In genomic region chr5:175729829-175730277, GRCh38 we compare ENCODE assay signal across 8 cellular contexts.
A peak's percentile ranks its signal among the peaks of the same experiment; 100 is the strongest.
DNase-seq lines count a peak whose midpoint lies in the region; ATAC-seq and TF ChIP-seq lines count a peak whose summit lies in the region.

No MANE protein-coding gene starts in this region.

- peaks cover 12% of the 10 kb centered on the region for H3K27me3 Mint-ChIP-seq in activated naive CD8-positive, alpha-beta T cell treated with anti-CD3 and anti-CD28 coated beads, Interleukin-2, amount 50 U/mL, for 24 hours
- H3K27me3 Mint-ChIP-seq in progenitor cell of endocrine pancreas: peaks cover 39% of the 10 kb centered on the region

- H3K4me1 ChIP-seq in heart left ventricle (peaks cover 0 to 9% (median 0%) of the 10 kb centered on the region in 12 donors), aorta (ENCODE audit: control insufficient read depth in 1 of 2, insufficient read depth in 2 of 2, low read length in 2 of 2) (no peaks in the 10 kb centered on the region)

- peaks cover 3% of the 10 kb centered on the region for H3K4me1 Mint-ChIP-seq in activated naive CD8-positive, alpha-beta T cell treated with anti-CD3 and anti-CD28 coated beads, Interleukin-2, amount 50 U/mL, for 24 hours
- peaks cover 6% of the 10 kb centered on the region for H3K4me1 Mint-ChIP-seq in progenitor cell of endocrine pancreas (ENCODE audit: low read depth)

- H3K9me3 ChIP-seq in heart left ventricle (peaks cover 0 to 4% (median 0%) of the 10 kb centered on the region in 12 donors), aorta (ENCODE audit: control insufficient read depth, low read length) (peaks cover 6% of the 10 kb centered on the region)

- no peaks in the 10 kb centered on the region for H3K36me3 Mint-ChIP-seq in activated naive CD8-positive, alpha-beta T cell treated with anti-CD3 and anti-CD28 coated beads, Interleukin-2, amount 50 U/mL, for 24 hours (ENCODE audit: low read depth)
- no peaks in the 10 kb centered on the region for H3K36me3 Mint-ChIP-seq in progenitor cell of endocrine pancreas (ENCODE audit: insufficient read depth)

- no peaks in the 10 kb centered on the region for H3K9me3 Mint-ChIP-seq in activated naive CD8-positive, alpha-beta T cell treated with anti-CD3 and anti-CD28 coated beads, Interleukin-2, amount 50 U/mL, for 24 hours
- no peaks in the 10 kb centered on the region for H3K9me3 Mint-ChIP-seq in progenitor cell of endocrine pancreas (ENCODE audit: low read depth)

- intact Hi-C loops in heart left ventricle (cut with DNase I) (loop anchor here in 2 of 10 donors (5.0 to 10.0 kb wide), 2 partner anchors 198 to 225 kb away; no protein-coding TSS in a partner anchor), aorta (cut with DNase I) (no loop called here)

- ATAC-seq in HG02588 (IDR thresholded peaks at IDR 0.05; ENCODE audit: unreplicated experiment): peak; percentile 80
- ATAC-seq in activated naive CD8-positive, alpha-beta T cell treated with anti-CD3 and anti-CD28 coated beads, Interleukin-2, amount 50 U/mL, for 24 hours: peak; percentile 87
- peak; percentile 91 to 97 (median 94) for ATAC-seq in heart left ventricle
- ATAC-seq in aorta (ENCODE audit: low FRiP score): peak; percentile 82

- H3K27me3 ChIP-seq in heart left ventricle (peaks cover 0 to 34% (median 11%) of the 10 kb centered on the region in 9 donors), aorta (ENCODE audit: control insufficient read depth in 1 of 2, insufficient read depth in 2 of 2, low read length in 1 of 2) (no peaks in the 10 kb centered on the region)

- TF ChIP-seq POLR2A in heart left ventricle (IDR thresholded peaks at IDR 0.05): no peak

- TF ChIP-seq CTCF in heart left ventricle (IDR thresholded peaks at IDR 0.05): peak; percentile 81 to 95 (median 88)
- TF ChIP-seq CTCF in progenitor cell of endocrine pancreas (IDR thresholded peaks at IDR 0.05; ENCODE audit: unreplicated experiment): peak; percentile 96

- no peak overlapping the region for H3K4me3 Mint-ChIP-seq in activated naive CD8-positive, alpha-beta T cell treated with anti-CD3 and anti-CD28 coated beads, Interleukin-2, amount 50 U/mL, for 24 hours
- peak overlapping the region; percentile 12 for H3K4me3 Mint-ChIP-seq in progenitor cell of endocrine pancreas (ENCODE audit: low read depth)

- DNase-seq in ELR (ENCODE audit: low read depth) (peak; percentile 88), NCI-H146 (lab: John Stamatoyannopoulos, UW) (peak; percentile 86), SW480 (ENCODE audit: low spot score) (peak; percentile 92), heart left ventricle (peak; percentile 87 to 93 (median 88)), progenitor cell of endocrine pancreas (ENCODE audit: low spot score, unreplicated experiment) (peak; percentile 99), aorta (peak; percentile 93 to 95)
- peak; percentile 93 for DNase-seq in activated naive CD8-positive, alpha-beta T cell treated with anti-CD3 and anti-CD28 coated beads, Interleukin-2, amount 50 U/mL, for 24 hours

- 3 to 8% (median 6%) methylated on average over 9 of the region's 9 CpGs for WGBS in heart left ventricle, 4 donors
- WGBS in aorta, 2 donors: 4 to 5% methylated on average over 9 of the region's 9 CpGs

- H3K36me3 ChIP-seq in heart left ventricle: no peaks in the 10 kb centered on the region
- H3K36me3 ChIP-seq in aorta (ENCODE audit: control insufficient read depth in 1 of 2, insufficient read depth in 2 of 2, low read length in 1 of 2): no peaks in the 10 kb centered on the region

- peak overlapping the region in 2 of 12 donors; percentile 12 to 23 for H3K4me3 ChIP-seq in heart left ventricle
- no peak overlapping the region for H3K4me3 ChIP-seq in aorta (ENCODE audit: low read length in 2 of 2)

- no peak overlapping the region for H3K27ac ChIP-seq in heart left ventricle
- H3K27ac ChIP-seq in aorta (ENCODE audit: low read depth in 1 of 2, low read length in 2 of 2): no peak overlapping the region

- no peak overlapping the region for H3K27ac Mint-ChIP-seq in activated naive CD8-positive, alpha-beta T cell treated with anti-CD3 and anti-CD28 coated beads, Interleukin-2, amount 50 U/mL, for 24 hours
- H3K27ac Mint-ChIP-seq in progenitor cell of endocrine pancreas: no peak overlapping the region
